ENCODE assay signal across 18 cellular contexts in the genomic region with DNA sequence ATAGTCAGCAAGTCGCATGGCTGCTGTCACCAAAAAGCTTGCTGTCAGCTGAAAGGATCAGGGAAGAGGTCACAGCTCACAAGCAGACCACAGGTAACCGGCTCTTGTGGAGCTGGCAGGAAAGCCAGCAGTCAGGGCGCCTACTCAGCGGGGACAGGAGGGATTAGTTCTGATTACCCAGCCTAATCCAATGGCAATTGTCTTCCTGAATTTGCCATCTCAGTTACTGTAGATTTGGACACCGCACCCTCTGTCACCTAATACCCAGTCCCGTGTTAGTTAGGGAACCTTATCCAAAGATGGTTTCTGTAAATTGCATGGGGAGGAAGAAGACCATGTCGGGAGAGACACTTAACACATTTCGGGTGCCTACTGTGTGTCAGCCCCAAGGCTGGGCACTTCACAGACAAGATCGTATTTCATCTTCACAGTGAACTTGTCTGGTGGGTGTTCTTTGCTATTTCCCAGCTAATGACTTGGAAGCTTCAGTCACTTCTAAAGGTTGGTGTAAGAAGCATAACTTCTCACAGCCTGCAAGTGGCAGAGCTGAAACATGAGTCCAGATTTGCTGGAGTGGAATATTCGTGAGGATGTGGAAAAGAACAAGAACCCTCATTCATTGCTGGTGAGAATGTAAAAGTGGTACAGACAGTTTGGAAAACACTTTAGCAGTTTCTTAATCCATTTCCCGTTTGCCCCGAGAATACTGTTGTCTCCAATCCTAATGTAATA. TPM values are rescaled to one million over a fixed set of nuclear protein-coding genes. Genes with fewer than 3 reads are reported as not detected.
DNase-seq lines count a peak whose midpoint lies in the region; ATAC-seq, FAIRE-seq and TF ChIP-seq lines count a peak whose summit lies in the region.
"Had no signal": no experiment of that assay in that cellular context is flagged by ENCODE, and none has a peak within 500 bp of the region (broad histone marks: within the 10 kb centered on the region; RNA-seq: fewer than 3 reads in every experiment).

No MANE protein-coding gene starts in this region.

- H3K9me3 Mint-ChIP-seq in activated T-helper 17 cell treated with anti-CD3 and anti-CD28 coated beads, Interleukin-2, amount 50 U/mL, for 72 hours = no peaks in the 10 kb centered on the region
- H3K9me3 Mint-ChIP-seq: naive B cell had no signal

- no peak overlapping the region for H3K27ac Mint-ChIP-seq in activated T-helper 17 cell treated with anti-CD3 and anti-CD28 coated beads, Interleukin-2, amount 50 U/mL, for 72 hours

- no peak for ATAC-seq in foreskin keratinocyte
- ATAC-seq in activated T-helper 17 cell treated with anti-CD3 and anti-CD28 coated beads, Interleukin-2, amount 50 U/mL, for 72 hours (replicated peaks) = no peak
- no peak for ATAC-seq in GM18505 (IDR thresholded peaks at IDR 0.05; ENCODE audit: unreplicated experiment)

- no peaks in the 10 kb centered on the region for H3K36me3 Mint-ChIP-seq in activated T-helper 17 cell treated with anti-CD3 and anti-CD28 coated beads, Interleukin-2, amount 50 U/mL, for 72 hours (ENCODE audit: low read depth)
- H3K36me3 Mint-ChIP-seq: naive B cell had no signal

- 61 to 73% (median 68%) methylated on average over 12 of the region's 12 CpGs for WGBS in adrenal gland, 4 donors

- DNase-seq in GM18507 (ENCODE audit: extremely low spot score, insufficient read length, low read depth) (no peak), NCI-H82 treated with DMSO at 0.1 percent for 48 hours (lab: John Stamatoyannopoulos, UW; ENCODE audit: unreplicated experiment) (peak; percentile 87), foreskin keratinocyte (no peak), pons (ENCODE audit: low spot score) (peak; percentile 20), NCI-H2107 treated with DMSO at 0.1 percent for 48 hours (lab: John Stamatoyannopoulos, UW; ENCODE audit: unreplicated experiment) (no peak), adrenal gland (no peak)
- DNase-seq: aorta, BE2C, dermis blood vessel endothelial cell, DMS153, esophagus squamous epithelium, naive B cell, NCI-H187, NCI-H69 had no signal

- H3K27me3 Mint-ChIP-seq in activated T-helper 17 cell treated with anti-CD3 and anti-CD28 coated beads, Interleukin-2, amount 50 U/mL, for 72 hours = no peaks in the 10 kb centered on the region

- no peaks in the 10 kb centered on the region for H3K4me1 ChIP-seq in foreskin keratinocyte
- no peaks in the 10 kb centered on the region for H3K4me1 ChIP-seq in adrenal gland (replicated peaks in 1 of 2)
- H3K4me1 ChIP-seq: BE2C, esophagus squamous epithelium had no signal

- TF ChIP-seq CTCF in foreskin keratinocyte (conservative IDR thresholded peaks at IDR 0.05) (peak; percentile 3), adrenal gland (IDR thresholded peaks at IDR 0.05) (no peak)

- no peak overlapping the region for H3K4me3 Mint-ChIP-seq in activated T-helper 17 cell treated with anti-CD3 and anti-CD28 coated beads, Interleukin-2, amount 50 U/mL, for 72 hours
- H3K4me3 Mint-ChIP-seq: naive B cell had no signal

- FAIRE-seq in GM18507 (lab: Jason Lieb, UNC) = peak; percentile 35

- no peaks in the 10 kb centered on the region for H3K27me3 ChIP-seq in foreskin keratinocyte
- H3K27me3 ChIP-seq in adrenal gland = no peaks in the 10 kb centered on the region
- H3K27me3 ChIP-seq: BE2C, esophagus squamous epithelium had no signal

- no peak overlapping the region for H3K4me3 ChIP-seq in adrenal gland
- H3K4me3 ChIP-seq: esophagus squamous epithelium had no signal

- H3K9me3 ChIP-seq in adrenal gland (replicated peaks in 1 of 3) = no peaks in the 10 kb centered on the region
- H3K9me3 ChIP-seq: BE2C, esophagus squamous epithelium had no signal

- H3K27ac ChIP-seq in foreskin keratinocyte (no peak overlapping the region), adrenal gland (no peak overlapping the region)
- H3K27ac ChIP-seq: esophagus squamous epithelium, VCaP had no signal

- peaks cover 24% of the 10 kb centered on the region for H3K4me1 Mint-ChIP-seq in activated T-helper 17 cell treated with anti-CD3 and anti-CD28 coated beads, Interleukin-2, amount 50 U/mL, for 72 hours

- H3K36me3 ChIP-seq in adrenal gland (replicated peaks in 1 of 2) = no peaks in the 10 kb centered on the region
- H3K36me3 ChIP-seq: BE2C, esophagus squamous epithelium had no signal

- intact Hi-C loops in adrenal gland (cut with DNase I) = no loop called here

- TF ChIP-seq POLR2A in GM18505 (IDR thresholded peaks at IDR 0.05; ENCODE audit: borderline replicate concordance, extremely low read depth, insufficient read depth, insufficient read length) (no peak), adrenal gland (IDR thresholded peaks at IDR 0.05) (no peak)

RNA-seq across cellular contexts. Expression of a gene that starts 9.9 kb away (rescaled TPM):
- total RNA-seq in foreskin keratinocyte (0.07 and 0.27 TPM in 2 replicates), adrenal gland (under 1 TPM in 1 of 8 donors, not detected in 7; 0.07 TPM)
- polyA plus RNA-seq in foreskin keratinocyte (0.02 TPM in 2 replicates), adrenal gland (under 1 TPM in 2 of 3 donors, not detected in 1; under 0.01 to 0.08 TPM)
- 1 to 10 TPM in 1 of 2 donors, under 1 TPM in 1; 0.65 to 2.6 TPM for total RNA-seq in activated T-helper 17 cell treated with anti-CD3 and anti-CD28 coated beads, Interleukin-2, amount 50 U/mL, for 72 hours
- total RNA-seq: pulmonary artery endothelial cell had no signal

RNA-seq across cellular contexts. Expression of a gene that starts 52.3 kb away (rescaled TPM):
- total RNA-seq in foreskin keratinocyte (28.4 and 31.6 TPM in 2 replicates), adrenal gland (10 to 100 TPM in 3 of 8 donors, 1 to 10 TPM in 5; 6.7 to 19.2 (median 9.7) TPM)
- polyA plus RNA-seq in foreskin keratinocyte (11.0 and 13.0 TPM in 2 replicates), adrenal gland (1 to 10 TPM; 4.2 to 8.0 (median 4.8) TPM)
- 10 to 100 TPM; 45.3 to 92.3 TPM for total RNA-seq in activated T-helper 17 cell treated with anti-CD3 and anti-CD28 coated beads, Interleukin-2, amount 50 U/mL, for 72 hours

Comparison
In these comparisons a context has a peak if more than half of its experiments do, and no peak if none do; other contexts are left out.
1. DNase-seq: peak in NCI-H82 treated with DMSO at 0.1 percent for 48 hours (single experiment) and pons (single experiment); none in GM18507 (single experiment), foreskin keratinocyte (0 of 2), NCI-H2107 treated with DMSO at 0.1 percent for 48 hours (single experiment) and adrenal gland (0 of 7).